Comparison of ENCODE assay signal across 8 cellular contexts in genomic region chr17:42118126-42118510, GRCh38. TPM values are rescaled to one million over a fixed set of nuclear protein-coding genes. Genes with fewer than 3 reads are reported as not detected.
"Had no signal": no experiment of that assay in that cellular context is flagged by ENCODE, and none has a peak within 500 bp of the region (broad histone marks: within the 10 kb centered on the region; RNA-seq: fewer than 3 reads in every experiment).

No MANE protein-coding gene starts in this region.

- H3K9me3 ChIP-seq: ovary, sigmoid colon had no signal

- H3K27me3 ChIP-seq: neural progenitor cell, ovary, sigmoid colon had no signal

- H3K9ac ChIP-seq: neural progenitor cell had no signal

- H2AFZ ChIP-seq: neural progenitor cell had no signal

- FAIRE-seq: astrocyte, frontal cortex had no signal

- H3K27ac ChIP-seq: neural progenitor cell, ovary, sigmoid colon had no signal

- H3K4me2 ChIP-seq: neural progenitor cell had no signal

- H3K36me3 ChIP-seq: neural progenitor cell, ovary had no signal

- H3K27ac Mint-ChIP-seq: immature natural killer cell had no signal

- DNase-seq: immature natural killer cell, ovary, sigmoid colon, T-helper 9 cell had no signal

- H3K9me3 Mint-ChIP-seq: immature natural killer cell, neural progenitor cell had no signal

- H3K4me3 ChIP-seq: neural progenitor cell, ovary, sigmoid colon had no signal

RNA-seq across cellular contexts. Expression of gene HSPB9, which starts 4.5 kb away (rescaled TPM):
- total RNA-seq: astrocyte, epithelial cell of proximal tubule had no signal

RNA-seq across cellular contexts. Expression of gene ZNF385C, which starts 19.8 kb away (rescaled TPM):
- total RNA-seq: epithelial cell of proximal tubule had no signal
